2 cellular contexts compared by ENCODE assay signal in the genomic region with DNA sequence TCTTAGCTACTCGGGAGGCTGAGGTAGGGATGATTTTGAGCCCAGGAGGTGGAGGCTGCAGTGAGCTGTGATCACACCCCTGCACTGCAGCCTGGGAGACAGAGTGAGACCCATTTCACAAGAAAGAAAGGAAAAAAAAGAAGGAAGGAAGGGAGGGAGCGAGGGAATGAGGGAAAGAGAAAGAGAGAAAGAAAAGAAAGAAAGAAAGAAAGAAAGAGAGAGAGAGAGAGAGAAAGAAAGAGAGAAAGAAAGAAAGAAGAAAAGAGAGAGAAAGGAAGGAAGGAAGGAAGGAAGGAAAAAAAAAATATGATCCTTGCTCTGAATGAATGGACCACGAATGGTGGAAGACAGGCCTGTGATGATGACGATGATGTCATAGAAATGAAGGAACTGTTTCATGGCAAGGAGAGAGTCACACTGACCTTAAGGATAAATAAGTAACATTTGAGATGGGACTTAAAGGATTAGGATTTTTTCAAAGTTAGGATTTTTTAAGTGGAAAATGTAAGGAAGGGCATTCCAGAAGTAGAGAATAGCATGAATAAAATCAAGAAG.
A peak's percentile ranks its signal among the peaks of the same experiment; 100 is the strongest.
TF ChIP-seq lines count a peak whose summit lies in the region.

No MANE protein-coding gene starts in this region.

TF ChIP-seq in HEK293, 187 proteins besides CTCF, POLR2A, EP300 and RAD21:
- no peak for TF ChIP-seq EGR2 (tag by site-specific recombination; IDR thresholded peaks at IDR 0.05; ENCODE audit: low read depth)
- peak; percentile 76 for TF ChIP-seq ATF2 (tag by site-specific recombination; IDR thresholded peaks at IDR 0.05; ENCODE audit: low read depth)
- peak; percentile 92 for TF ChIP-seq ZNF366 (tag by site-specific recombination; conservative IDR thresholded peaks at IDR 0.05)
- TF ChIP-seq ZNF114 (tag by site-specific recombination; IDR thresholded peaks at IDR 0.05) = no peak

TF ChIP-seq in K562, 482 proteins besides CTCF, POLR2A, EP300 and RAD21:
- TF ChIP-seq ARHGAP35 (IDR thresholded peaks at IDR 0.05; ENCODE audit: partially characterized antibody) = peak; percentile 34
- no peak for TF ChIP-seq TEAD2 (tag; IDR thresholded peaks at IDR 0.05)
- no peak for TF ChIP-seq CBX5 (IDR thresholded peaks at IDR 0.05; ENCODE audit: borderline replicate concordance, low read depth)
- 0 out of 2 replicates have a peak, but pooled peaks have one; percentile 12 for TF ChIP-seq THRB (CRISPR knock-in tag; conservative IDR thresholded peaks at IDR 0.05)
- no peak for TF ChIP-seq CBFA2T2 (conservative IDR thresholded peaks at IDR 0.05)
- TF ChIP-seq KAT2B (IDR thresholded peaks at IDR 0.05; ENCODE audit: low read depth, low read length) = no peak
- peak; percentile 29; the same call in 1 of the 2 replicates for TF ChIP-seq ATF7 (IDR thresholded peaks at IDR 0.05)
- peak; percentile 88 for TF ChIP-seq ZNF512 (tag; IDR thresholded peaks at IDR 0.05)
- TF ChIP-seq CREM (IDR thresholded peaks at IDR 0.05; ENCODE audit: low read depth) = no peak
- 0 out of 2 replicates have a peak, but pooled peaks have one; percentile 60 for TF ChIP-seq LARP7 (IDR thresholded peaks at IDR 0.05)
- TF ChIP-seq ATF3 (IDR thresholded peaks at IDR 0.05) = peak; percentile 73; the same call in 1 of the 2 replicates
- TF ChIP-seq ATF3 (CRISPR knock-in tag; conservative IDR thresholded peaks at IDR 0.05) = no peak
- no peak for TF ChIP-seq ZNF197 (CRISPR knock-in tag; IDR thresholded peaks at IDR 0.05; ENCODE audit: low read depth)
- TF ChIP-seq, protein P1, sequence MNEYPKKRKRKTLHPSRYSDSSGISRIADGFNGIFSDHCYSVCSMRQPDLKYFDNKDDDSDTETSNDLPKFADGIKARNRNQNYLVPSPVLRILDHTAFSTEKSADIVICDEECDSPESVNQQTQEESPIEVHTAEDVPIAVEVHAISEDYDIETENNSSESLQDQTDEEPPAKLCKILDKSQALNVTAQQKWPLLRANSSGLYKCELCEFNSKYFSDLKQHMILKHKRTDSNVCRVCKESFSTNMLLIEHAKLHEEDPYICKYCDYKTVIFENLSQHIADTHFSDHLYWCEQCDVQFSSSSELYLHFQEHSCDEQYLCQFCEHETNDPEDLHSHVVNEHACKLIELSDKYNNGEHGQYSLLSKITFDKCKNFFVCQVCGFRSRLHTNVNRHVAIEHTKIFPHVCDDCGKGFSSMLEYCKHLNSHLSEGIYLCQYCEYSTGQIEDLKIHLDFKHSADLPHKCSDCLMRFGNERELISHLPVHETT (CRISPR knock-in tag; conservative IDR thresholded peaks at IDR 0.05 in 1 of 2, IDR thresholded peaks at IDR 0.05 in 1 of 2) = no peak
- TF ChIP-seq EHMT2 (IDR thresholded peaks at IDR 0.05) = 0 out of 2 replicates have a peak, but pooled peaks have one; percentile 50
- TF ChIP-seq ZNF57 (CRISPR knock-in tag; IDR thresholded peaks at IDR 0.05) = no peak
- TF ChIP-seq ZNF232 (CRISPR knock-in tag; IDR thresholded peaks at IDR 0.05) = no peak
- no peak for TF ChIP-seq STAT6 (CRISPR knock-in tag; IDR thresholded peaks at IDR 0.05)
- no peak for TF ChIP-seq COPS2 (conservative IDR thresholded peaks at IDR 0.05)
- TF ChIP-seq, protein P2, sequence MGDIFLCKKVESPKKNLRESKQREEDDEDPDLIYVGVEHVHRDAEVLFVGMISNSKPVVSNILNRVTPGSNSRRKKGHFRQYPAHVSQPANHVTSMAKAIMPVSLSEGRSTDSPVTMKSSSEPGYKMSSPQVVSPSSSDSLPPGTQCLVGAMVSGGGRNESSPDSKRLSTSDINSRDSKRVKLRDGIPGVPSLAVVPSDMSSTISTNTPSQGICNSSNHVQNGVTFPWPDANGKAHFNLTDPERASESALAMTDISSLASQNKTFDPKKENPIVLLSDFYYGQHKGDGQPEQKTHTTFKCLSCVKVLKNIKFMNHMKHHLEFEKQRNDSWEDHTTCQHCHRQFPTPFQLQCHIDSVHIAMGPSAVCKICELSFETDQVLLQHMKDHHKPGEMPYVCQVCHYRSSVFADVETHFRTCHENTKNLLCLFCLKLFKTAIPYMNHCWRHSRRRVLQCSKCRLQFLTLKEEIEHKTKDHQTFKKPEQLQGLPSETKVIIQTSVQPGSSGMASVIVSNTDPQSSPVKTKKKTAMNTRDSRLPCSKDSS (IDR thresholded peaks at IDR 0.05; ENCODE audit: low read depth, partially characterized antibody) = peak; percentile 31
- no peak for TF ChIP-seq ZNF699 (CRISPR knock-in tag; IDR thresholded peaks at IDR 0.05; ENCODE audit: insufficient replicate concordance)
- TF ChIP-seq ZNF778 (CRISPR knock-in tag; IDR thresholded peaks at IDR 0.05) = no peak
TF ChIP-seq in K562: peak in this region for 8.
